ENCODE assay signal across 8 cellular contexts in the genomic region with DNA sequence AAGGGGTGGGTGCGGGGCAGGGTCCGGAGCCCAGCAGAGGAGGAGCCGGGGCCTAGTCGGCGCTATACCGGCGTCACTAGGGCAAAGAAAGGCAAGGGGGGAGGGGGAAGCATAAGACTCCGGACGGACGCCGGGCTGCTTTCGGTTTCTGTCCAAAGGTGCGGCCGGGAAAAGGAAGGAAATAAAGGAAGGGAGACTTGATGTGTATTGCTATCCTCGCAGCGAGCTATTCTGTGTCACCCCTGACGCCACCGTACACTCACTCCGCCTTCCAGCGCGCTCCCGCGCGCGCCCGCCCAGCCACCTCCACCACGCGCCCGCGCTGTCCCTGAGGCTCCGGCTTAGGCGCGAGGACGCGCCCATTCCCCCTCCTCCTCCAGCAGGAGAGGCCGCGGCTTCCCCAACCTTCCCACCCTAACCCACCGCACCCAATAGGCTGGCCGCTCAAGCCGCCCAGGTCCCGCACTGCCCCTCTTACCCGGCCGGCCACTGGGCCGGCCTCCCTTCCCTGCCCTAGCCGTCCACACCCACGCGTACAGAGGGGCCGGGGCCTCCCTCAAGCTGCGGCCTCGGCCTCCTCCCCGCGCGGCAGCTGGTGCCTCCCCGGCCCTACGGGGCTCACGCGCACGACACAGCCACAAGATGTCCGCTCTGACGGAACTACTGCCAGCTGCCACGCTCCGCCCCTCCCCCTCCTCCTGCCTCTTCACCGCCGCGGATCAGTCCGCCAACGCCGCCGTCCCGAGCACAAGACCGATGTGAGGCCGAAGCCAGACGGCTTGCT. TPM values are rescaled to one million over a fixed set of nuclear protein-coding genes. Genes with fewer than 3 reads are reported as not detected.
A peak's percentile ranks its signal among the peaks of the same experiment; 100 is the strongest.
DNase-seq lines count a peak whose midpoint lies in the region; ATAC-seq and TF ChIP-seq lines count a peak whose summit lies in the region.

A gene (minus strand): TSS at position 662 of the 784 bp plus-strand sequence. CDS start 1,043 bp downstream, outside the sequence.

- peak; percentile 46 for TF ChIP-seq POLR2A in prostate gland (IDR thresholded peaks at IDR 0.05)

- no peaks in the 10 kb centered on the region for H3K9me3 ChIP-seq in prostate gland

- intact Hi-C loops in left cardiac atrium (cut with DNase I) (loop anchor here in 1 of 2 donors (2.0 kb wide), 1 partner anchor 42 kb away; a partner anchor contains a TSS), prostate gland (cut with DNase I) (loop anchor here (2.0 to 10.0 kb wide), 6 partner anchors 65 to 392 kb away; a partner anchor contains a TSS)

- H3K27ac ChIP-seq in prostate gland: peak within 1 kb of the TSS; percentile 100
- H3K27ac ChIP-seq in urinary bladder (ENCODE audit: low read depth): peak within 1 kb of the TSS; percentile 100

- no peaks in the 10 kb centered on the region for H3K4me1 ChIP-seq in prostate gland (replicated peaks)
- no peaks in the 10 kb centered on the region for H3K4me1 ChIP-seq in urinary bladder (ENCODE audit: insufficient read depth)

- peak; percentile 35 for ATAC-seq in HG02798 (IDR thresholded peaks at IDR 0.05; ENCODE audit: poor library complexity, unreplicated experiment)
- peak; percentile 74 to 77 for ATAC-seq in left cardiac atrium

- DNase-seq in NCI-H1436 treated with DMSO at 0.1 percent for 48 hours (lab: John Stamatoyannopoulos, UW): peak; percentile 67
- peak; percentile 93 for DNase-seq in T follicular helper cell (ENCODE audit: low read depth)
- DNase-seq in amniotic epithelial cell (ENCODE audit: low read depth): peak; percentile 96
- DNase-seq in left cardiac atrium: peak; percentile 94
- peak; percentile 87 for DNase-seq in prostate gland (ENCODE audit: low spot score)

- no peaks in the 10 kb centered on the region for H3K27me3 ChIP-seq in prostate gland (replicated peaks; ENCODE audit: insufficient read depth)

- H3K36me3 ChIP-seq in prostate gland: no peaks in the 10 kb centered on the region
- no peaks in the 10 kb centered on the region for H3K36me3 ChIP-seq in urinary bladder (ENCODE audit: insufficient read depth)

- TF ChIP-seq CTCF in GM12874 (IDR thresholded peaks at IDR 0.05; ENCODE audit: insufficient read depth, low read depth, low read length) (0 out of 2 replicates have a peak, but pooled peaks have one; percentile 18), prostate gland (IDR thresholded peaks at IDR 0.05) (peak in 1 of 4 experiments; percentile 15)

- H3K4me3 ChIP-seq in prostate gland (peak within 1 kb of the TSS; percentile 92 to 97), urinary bladder (ENCODE audit: low read depth, low read length) (peak within 1 kb of the TSS; percentile 77)

- under 1% methylated on average over 71 of the region's 73 CpGs for WGBS in prostate gland
- under 1% methylated on average over 73 of the region's 73 CpGs for WGBS in urinary bladder

RNA-seq across cellular contexts. Expression of the gene that starts here (rescaled TPM):
- 100 to 1,000 TPM; 233 to 294 TPM for total RNA-seq in left cardiac atrium
- 100 to 1,000 TPM; 318 to 370 TPM for total RNA-seq in prostate gland
- 285 TPM for total RNA-seq in urinary bladder
- 220 TPM for polyA plus RNA-seq in urinary bladder

Comparison
In these comparisons a context has a peak if more than half of its experiments do, and no peak if none do; other contexts are left out.
1. Peak in every context shown above with its lines: DNase-seq, ATAC-seq, H3K4me3 ChIP-seq and H3K27ac ChIP-seq.